Comparison of ENCODE assay signal across 10 cellular contexts in genomic region chr16:87959391-87959968, GRCh38. TPM values are rescaled to one million over a fixed set of nuclear protein-coding genes. Genes with fewer than 3 reads are reported as not detected.
DNase-seq lines count a peak whose midpoint lies in the region; ATAC-seq and TF ChIP-seq lines count a peak whose summit lies in the region.
"Had no signal": no experiment of that assay in that cellular context is flagged by ENCODE, and none has a peak within 500 bp of the region (broad histone marks: within the 10 kb centered on the region; RNA-seq: fewer than 3 reads in every experiment).

No MANE protein-coding gene starts in this region.

- H3K4me1 Mint-ChIP-seq in activated naive CD4-positive, alpha-beta T cell treated with anti-CD3 and anti-CD28 coated beads, Interleukin-2, amount 50 U/mL, for 24 hours, result peaks cover 96% of the 10 kb centered on the region
- peaks cover 84% of the 10 kb centered on the region for H3K4me1 Mint-ChIP-seq in activated CD4-positive, alpha-beta memory T cell treated with anti-CD3 and anti-CD28 coated beads for 36 hours (ENCODE audit: low read depth)
- peaks cover 86 to 93% of the 10 kb centered on the region in 2 donors for H3K4me1 Mint-ChIP-seq in immature natural killer cell

- intact Hi-C loops in activated CD4-positive, alpha-beta memory T cell treated with anti-CD3 and anti-CD28 coated beads for 36 hours (cut with micrococcal nuclease), result loop anchor here (10.0 kb wide), 1 partner anchor 45 kb away; no protein-coding TSS in a partner anchor
- intact Hi-C loops in upper lobe of right lung (cut with DNase I), result no loop called here

- H3K9me3 Mint-ChIP-seq in activated naive CD4-positive, alpha-beta T cell treated with anti-CD3 and anti-CD28 coated beads, Interleukin-2, amount 50 U/mL, for 24 hours, result no peaks in the 10 kb centered on the region
- H3K9me3 Mint-ChIP-seq in activated CD4-positive, alpha-beta memory T cell treated with anti-CD3 and anti-CD28 coated beads for 36 hours, result no peaks in the 10 kb centered on the region
- no peaks in the 10 kb centered on the region for H3K9me3 Mint-ChIP-seq in immature natural killer cell

- H3K27ac ChIP-seq in upper lobe of right lung, result no peak overlapping the region

- peaks cover 6% of the 10 kb centered on the region for H3K36me3 ChIP-seq in upper lobe of right lung

- no peaks in the 10 kb centered on the region for H3K27me3 ChIP-seq in upper lobe of right lung

- no peaks in the 10 kb centered on the region for H3K9me3 ChIP-seq in upper lobe of right lung

- no peak overlapping the region for H3K4me3 ChIP-seq in upper lobe of right lung

- CTCF ChIA-PET in activated CD4-positive, alpha-beta memory T cell treated with anti-CD3 and anti-CD28 coated beads for 36 hours (lab: Charles Lee), result no interaction called here

- peaks cover 15% of the 10 kb centered on the region for H3K36me3 Mint-ChIP-seq in activated naive CD4-positive, alpha-beta T cell treated with anti-CD3 and anti-CD28 coated beads, Interleukin-2, amount 50 U/mL, for 24 hours
- H3K36me3 Mint-ChIP-seq in activated CD4-positive, alpha-beta memory T cell treated with anti-CD3 and anti-CD28 coated beads for 36 hours, result peaks cover 10% of the 10 kb centered on the region
- peaks cover 0 to 9% (median 7%) of the 10 kb centered on the region in 3 donors for H3K36me3 Mint-ChIP-seq in immature natural killer cell

- H3K27me3 Mint-ChIP-seq in activated naive CD4-positive, alpha-beta T cell treated with anti-CD3 and anti-CD28 coated beads, Interleukin-2, amount 50 U/mL, for 24 hours, result no peaks in the 10 kb centered on the region
- no peaks in the 10 kb centered on the region for H3K27me3 Mint-ChIP-seq in activated CD4-positive, alpha-beta memory T cell treated with anti-CD3 and anti-CD28 coated beads for 36 hours
- H3K27me3 Mint-ChIP-seq in immature natural killer cell (ENCODE audit: low read depth in 3 of 3), result peaks cover 1 to 14% (median 10%) of the 10 kb centered on the region in 3 donors

- H3K4me3 Mint-ChIP-seq in activated naive CD4-positive, alpha-beta T cell treated with anti-CD3 and anti-CD28 coated beads, Interleukin-2, amount 50 U/mL, for 24 hours, result peak overlapping the region; percentile 34
- peak overlapping the region; percentile 14 for H3K4me3 Mint-ChIP-seq in activated CD4-positive, alpha-beta memory T cell treated with anti-CD3 and anti-CD28 coated beads for 36 hours
- H3K4me3 Mint-ChIP-seq in immature natural killer cell, result peak overlapping the region; percentile 72 to 78 (median 77)

- H3K4me1 ChIP-seq in upper lobe of right lung, result peaks cover 31% of the 10 kb centered on the region

- DNase-seq in activated naive CD4-positive, alpha-beta T cell treated with anti-CD3 and anti-CD28 coated beads, Interleukin-2, amount 50 U/mL, for 16 hours, result no peak
- no peak for DNase-seq in activated CD4-positive, alpha-beta memory T cell treated with anti-CD3 and anti-CD28 coated beads for 36 hours
- DNase-seq in immature natural killer cell, result peak in 2 of 3 donors; percentile 34 to 37
- peak; percentile 65 for DNase-seq in upper lobe of right lung
- DNase-seq in SKM-1 treated with dmso at 0.1 percent for 144 hours (lab: John Stamatoyannopoulos, UW; ENCODE audit: unreplicated experiment), result no peak
- DNase-seq in NCI-H446 (lab: John Stamatoyannopoulos, UW), result no peak
- DNase-seq in dedifferentiated amniotic fluid mesenchymal stem cell (ENCODE audit: extremely low spot score), result no peak
- DNase-seq: amniotic stem cell, foreskin melanocyte had no signal

- peak; percentile 33 for ATAC-seq in upper lobe of right lung

- peak overlapping the region; percentile 95 for H3K27ac Mint-ChIP-seq in activated naive CD4-positive, alpha-beta T cell treated with anti-CD3 and anti-CD28 coated beads, Interleukin-2, amount 50 U/mL, for 24 hours
- H3K27ac Mint-ChIP-seq in activated CD4-positive, alpha-beta memory T cell treated with anti-CD3 and anti-CD28 coated beads for 36 hours, result no peak overlapping the region
- H3K27ac Mint-ChIP-seq in immature natural killer cell, result peak overlapping the region; percentile 48 to 98 (median 94)

- POLR2A ChIA-PET in activated CD4-positive, alpha-beta memory T cell treated with anti-CD3 and anti-CD28 coated beads for 36 hours (lab: Charles Lee), result no interaction called here

- TF ChIP-seq CTCF in upper lobe of right lung (IDR thresholded peaks at IDR 0.05), result no peak

RNA-seq across cellular contexts. Expression of gene BANP, which starts 8.2 kb away (rescaled TPM):
- 10 to 100 TPM; 29.6 to 30.6 TPM for total RNA-seq in activated CD4-positive, alpha-beta memory T cell treated with anti-CD3 and anti-CD28 coated beads for 36 hours
- polyA plus RNA-seq in immature natural killer cell, result 10 to 100 TPM in 2 of 3 donors, 1 to 10 TPM in 1; 6.3 to 19.4 (median 10.2) TPM
- 20.6 TPM for total RNA-seq in upper lobe of right lung

RNA-seq across cellular contexts. Expression of gene CA5A, which starts 23.2 kb away (rescaled TPM):
- total RNA-seq in activated CD4-positive, alpha-beta memory T cell treated with anti-CD3 and anti-CD28 coated beads for 36 hours, result not detected
- not detected for polyA plus RNA-seq in immature natural killer cell
- total RNA-seq in upper lobe of right lung, result not detected

Comparison
In these comparisons a context has a peak if more than half of its experiments do, and no peak if none do; other contexts are left out.
1. H3K4me3 Mint-ChIP-seq: peak in every context shown above with its lines; median percentile 77 in immature natural killer cell; 34 in activated naive CD4-positive, alpha-beta T cell treated with anti-CD3 and anti-CD28 coated beads, Interleukin-2, amount 50 U/mL, for 24 hours; 14 in activated CD4-positive, alpha-beta memory T cell treated with anti-CD3 and anti-CD28 coated beads for 36 hours.
2. DNase-seq: peak in immature natural killer cell (2 of 3) and upper lobe of right lung (single experiment); none in activated naive CD4-positive, alpha-beta T cell treated with anti-CD3 and anti-CD28 coated beads, Interleukin-2, amount 50 U/mL, for 16 hours (single experiment), activated CD4-positive, alpha-beta memory T cell treated with anti-CD3 and anti-CD28 coated beads for 36 hours (single experiment), SKM-1 treated with dmso at 0.1 percent for 144 hours (single experiment), NCI-H446 (0 of 2) and dedifferentiated amniotic fluid mesenchymal stem cell (single experiment).